11 cellular contexts compared by ENCODE assay signal in genomic region chr11:76653674-76654309, GRCh38. TPM values are rescaled to one million over a fixed set of nuclear protein-coding genes. Genes with fewer than 3 reads are reported as not detected.
DNase-seq lines count a peak whose midpoint lies in the region; TF ChIP-seq lines count a peak whose summit lies in the region.
"Had no signal": no experiment of that assay in that cellular context is flagged by ENCODE, and none has a peak within 500 bp of the region (broad histone marks: within the 10 kb centered on the region; RNA-seq: fewer than 3 reads in every experiment).

No MANE protein-coding gene starts in this region.

- no peak overlapping the region for H3K4me2 ChIP-seq in mammary epithelial cell (ENCODE audit: insufficient read depth, low read depth, low read length)

- H3K36me3 ChIP-seq in mammary epithelial cell (ENCODE audit: insufficient read depth, low read length) (no peaks in the 10 kb centered on the region), vagina (peaks cover 0 to 1% of the 10 kb centered on the region in 2 donors)

- in situ Hi-C loops in mammary epithelial cell (cut with MboI; ENCODE audit: low sequenced_read_pairs in 2 of 2): no loop called here

- intact Hi-C loops in MCF 10A (cut with micrococcal nuclease): no loop called here
- intact Hi-C loops in mammary epithelial cell (cut with micrococcal nuclease): no loop called here
- intact Hi-C loops in vagina (cut with DNase I): no loop called here

- H3K4me3 Mint-ChIP-seq in MCF 10A (ENCODE audit: unreplicated experiment): no peak overlapping the region
- H3K4me3 Mint-ChIP-seq in nephron: peak overlapping the region in 2 of 3 experiments; percentile 4 to 34

- CTCF ChIA-PET in MCF 10A (lab: Yijun Ruan, JAX): no interaction called here
- CTCF ChIA-PET in mammary epithelial cell (lab: Charles Lee; ENCODE audit: low non-redundant PET): no interaction called here

- H3K36me3 Mint-ChIP-seq in MCF 10A (ENCODE audit: insufficient read depth, unreplicated experiment) (no peaks in the 10 kb centered on the region), nephron (ENCODE audit: low read depth) (no peaks in the 10 kb centered on the region)

- H3K4me1 ChIP-seq in mammary epithelial cell (ENCODE audit: insufficient read depth, low read length) (no peaks in the 10 kb centered on the region), vagina (peaks cover 46% of the 10 kb centered on the region)

- TF ChIP-seq POLR2A in vagina (IDR thresholded peaks at IDR 0.05): no peak

- DNase-seq in MCF 10A (ENCODE audit: unreplicated experiment) (peak; percentile 12), mammary epithelial cell (no peak), fibroblast of pulmonary artery (ENCODE audit: low read depth) (peak; percentile 92), vagina (ENCODE audit: extremely low spot score in 2 of 2) (peak in 1 of 2 donors; percentile 93), GOT3 (lab: John Stamatoyannopoulos, UW) (no peak), NCI-H345 treated with DMSO at 0.1 percent for 48 hours (lab: John Stamatoyannopoulos, UW; ENCODE audit: unreplicated experiment) (no peak)
- DNase-seq in stimulated activated CD4-positive, alpha-beta T cell treated with anti-CD3 and anti-CD28 coated beads, Interleukin-4, amount 100 ng/mL, for 4 hours: no peak
- DNase-seq: NCI-H2081 treated with DMSO at 0.1 percent for 48 hours, nucleus accumbens had no signal

- POLR2A ChIA-PET in MCF 10A (lab: Yijun Ruan, JAX): no interaction called here

- H3K9me3 Mint-ChIP-seq in MCF 10A (ENCODE audit: unreplicated experiment) (no peaks in the 10 kb centered on the region), nephron (peaks cover 9% of the 10 kb centered on the region)

- TF ChIP-seq CTCF in MCF 10A (IDR thresholded peaks at IDR 0.05; ENCODE audit: unreplicated experiment) (no peak), mammary epithelial cell (conservative IDR thresholded peaks at IDR 0.05 in 1 of 2, IDR thresholded peaks at IDR 0.05 in 1 of 2; ENCODE audit: extremely low read depth in 1 of 2, insufficient read depth in 1 of 2, low read depth in 1 of 2, low read length in 2 of 2) (no peak), fibroblast of pulmonary artery (IDR thresholded peaks at IDR 0.05; ENCODE audit: low read length, missing control alignments) (no peak), nephron (IDR thresholded peaks at IDR 0.05; ENCODE audit: unreplicated experiment in 3 of 3) (no peak), vagina (IDR thresholded peaks at IDR 0.05) (no peak)

- H3K4me1 Mint-ChIP-seq in MCF 10A (ENCODE audit: insufficient read depth, unreplicated experiment) (no peaks in the 10 kb centered on the region), nephron (peaks cover 69% of the 10 kb centered on the region)

- no peaks in the 10 kb centered on the region for H3K9me3 ChIP-seq in mammary epithelial cell (replicated peaks; ENCODE audit: insufficient read depth, low read length)
- no peaks in the 10 kb centered on the region for H3K9me3 ChIP-seq in vagina

- dilution Hi-C loops in mammary epithelial cell (cut with HindIII; ENCODE audit: low sequenced_read_pairs): no loop called here

- H4K20me1 ChIP-seq in mammary epithelial cell (ENCODE audit: insufficient read depth, low read length): no peaks in the 10 kb centered on the region

- H3K27ac Mint-ChIP-seq in MCF 10A (ENCODE audit: low read depth, unreplicated experiment) (no peak overlapping the region), nephron (peak overlapping the region; percentile 83 to 97 (median 94))

- BruUV-seq in MCF 10A (replicated peaks; lab: Mats Ljungman, UMichigan) (no TSS peak), mammary epithelial cell (replicated peaks; lab: Mats Ljungman, UMichigan) (no TSS peak)

- 82% methylated on average over 11 of the region's 11 CpGs for WGBS in mammary epithelial cell (ENCODE audit: low coverage, missing lambda C conversion rate)

- peaks cover 2% of the 10 kb centered on the region for H3K27me3 ChIP-seq in mammary epithelial cell (ENCODE audit: insufficient read depth, low read length)
- H3K27me3 ChIP-seq in vagina: no peaks in the 10 kb centered on the region

- no peak overlapping the region for H3K9ac ChIP-seq in mammary epithelial cell (ENCODE audit: insufficient read depth, low read length)

- H2AFZ ChIP-seq in mammary epithelial cell (ENCODE audit: low read depth, low read length): no peak overlapping the region

- H3K27me3 Mint-ChIP-seq in MCF 10A (ENCODE audit: insufficient read depth, unreplicated experiment) (peaks cover 11% of the 10 kb centered on the region), nephron (ENCODE audit: low read depth) (no peaks in the 10 kb centered on the region)

- no peaks in the 10 kb centered on the region for H3K79me2 ChIP-seq in mammary epithelial cell (ENCODE audit: insufficient read depth, low read length)

- no peak overlapping the region for H3K27ac ChIP-seq in mammary epithelial cell (ENCODE audit: insufficient read depth, low read depth, low read length)
- H3K27ac ChIP-seq in vagina: peak overlapping the region; percentile 91
- H3K27ac ChIP-seq: epithelial cell of prostate had no signal

- H3K4me3 ChIP-seq in mammary epithelial cell (replicated peaks in 1 of 3; ENCODE audit: insufficient read depth in 1 of 3, low read depth in 2 of 3, low read length in 3 of 3) (no peak overlapping the region), fibroblast of pulmonary artery (replicated peaks; ENCODE audit: low read depth, low read length) (no peak overlapping the region), vagina (no peak overlapping the region)

RNA-seq across cellular contexts. Expression of gene LRRC32, which starts 16.8 kb away (rescaled TPM):
- total RNA-seq in MCF 10A (2022): not detected in 2 replicates
- under 1 TPM in 1 of 2 donors, not detected in 1; under 0.01 TPM for total RNA-seq in mammary epithelial cell
- not detected for polyA plus RNA-seq in mammary epithelial cell
- not detected for polyA minus RNA-seq in mammary epithelial cell
- 66.3 TPM for total RNA-seq in vagina

Comparison
In these comparisons a context has a peak if more than half of its experiments do, and no peak if none do; other contexts are left out.
1. DNase-seq: peak in MCF 10A (single experiment) and fibroblast of pulmonary artery (single experiment); none in mammary epithelial cell (single experiment), GOT3 (single experiment), stimulated activated CD4-positive, alpha-beta T cell treated with anti-CD3 and anti-CD28 coated beads, Interleukin-4, amount 100 ng/mL, for 4 hours (0 of 2) and NCI-H345 treated with DMSO at 0.1 percent for 48 hours (single experiment).
2. RNA of gene LRRC32, which starts 16.8 kb away (total RNA-seq): 66.3 TPM in vagina (single experiment); not detected in MCF 10A and under 0.01 TPM in mammary epithelial cell; every median in the first group is over 10 times any median in the second.